ENCODE assay signal across 32 cellular contexts in genomic region chr22:22401381-22401780, GRCh38.
"Had no signal": no experiment of that assay in that cellular context is flagged by ENCODE, and none has a peak within 500 bp of the region (broad histone marks: within the 10 kb centered on the region; RNA-seq: fewer than 3 reads in every experiment).

No MANE protein-coding gene starts in this region.

- ATAC-seq: activated naive CD8-positive, alpha-beta T cell treated with anti-CD3 and anti-CD28 coated beads, Interleukin-2, amount 50 U/mL, for 24 hours; activated T-cell treated with anti-CD3 and anti-CD28 coated beads, Interleukin-2, amount 50 U/mL, for 4 hours had no signal

- H3K9ac ChIP-seq: KMS-11 had no signal

- H3K27ac ChIP-seq: KMS-11, VCaP had no signal

- H3K27ac Mint-ChIP-seq: activated B cell treated with CpG ODN at 0.5 μM for 24 hours; activated CD4-positive, alpha-beta memory T cell treated with anti-CD3 and anti-CD28 coated beads for 36 hours; activated naive CD4-positive, alpha-beta T cell treated with anti-CD3 and anti-CD28 coated beads, Interleukin-2, amount 10 ng/mL, durations not matched to agents 7 days and 5 days; activated naive CD8-positive, alpha-beta T cell; activated naive CD8-positive, alpha-beta T cell treated with anti-CD3 and anti-CD28 coated beads, Interleukin-2, amount 50 U/mL, for 24 hours; activated T-helper 1 cell treated with anti-CD3 and anti-CD28 coated beads, Interleukin-12 subunit alpha, Interleukin-12 subunit beta, Interleukin-2, Interleukin-4 antibody, amounts not matched to agents 30 ng/mL and 10 ng/mL and 1 ng/mL, durations not matched to agents 14 hours and 24 hours and 36 hours had no signal

- H3K27me3 Mint-ChIP-seq: activated B cell treated with CpG ODN at 0.5 μM for 24 hours had no signal

- H3K9me3 Mint-ChIP-seq: activated B cell treated with CpG ODN at 0.5 μM for 24 hours; activated CD4-positive, alpha-beta memory T cell treated with anti-CD3 and anti-CD28 coated beads for 36 hours; activated naive CD4-positive, alpha-beta T cell treated with anti-CD3 and anti-CD28 coated beads, Interleukin-2, amount 10 ng/mL, durations not matched to agents 7 days and 5 days; activated naive CD8-positive, alpha-beta T cell treated with anti-CD3 and anti-CD28 coated beads, Interleukin-2, amount 50 U/mL, for 24 hours; activated T-cell treated with anti-CD3 and anti-CD28 coated beads, Interleukin-2, amount 50 U/mL, for 4 hours; activated T-helper 1 cell treated with anti-CD3 and anti-CD28 coated beads, Interleukin-12 subunit alpha, Interleukin-12 subunit beta, Interleukin-2, Interleukin-4 antibody, amounts not matched to agents 30 ng/mL and 10 ng/mL and 1 ng/mL, durations not matched to agents 14 hours and 24 hours and 36 hours had no signal

- H3K4me1 Mint-ChIP-seq: activated naive CD4-positive, alpha-beta T cell treated with anti-CD3 and anti-CD28 coated beads, Interleukin-2, amount 10 ng/mL, durations not matched to agents 7 days and 5 days; activated naive CD8-positive, alpha-beta T cell treated with anti-CD3 and anti-CD28 coated beads, Interleukin-2, amount 50 U/mL, for 24 hours had no signal

- H3K4me3 Mint-ChIP-seq: activated B cell treated with CpG ODN at 0.5 μM for 24 hours; activated CD4-positive, alpha-beta memory T cell treated with anti-CD3 and anti-CD28 coated beads for 36 hours; activated naive CD4-positive, alpha-beta T cell treated with anti-CD3 and anti-CD28 coated beads, Interleukin-2, amount 10 ng/mL, durations not matched to agents 7 days and 5 days; activated naive CD8-positive, alpha-beta T cell; activated naive CD8-positive, alpha-beta T cell treated with anti-CD3 and anti-CD28 coated beads, Interleukin-2, amount 50 U/mL, for 24 hours; activated T-cell treated with anti-CD3 and anti-CD28 coated beads, Interleukin-2, amount 50 U/mL, for 4 hours; activated T-helper 1 cell treated with anti-CD3 and anti-CD28 coated beads, Interleukin-12 subunit alpha, Interleukin-12 subunit beta, Interleukin-2, Interleukin-4 antibody, amounts not matched to agents 30 ng/mL and 10 ng/mL and 1 ng/mL, durations not matched to agents 14 hours and 24 hours and 36 hours had no signal

- DNase-seq: activated B cell treated with CpG ODN at 0.5 μM for 24 hours; activated CD4-positive, alpha-beta memory T cell treated with anti-CD3 and anti-CD28 coated beads for 36 hours; activated CD4-positive, alpha-beta T cell treated with anti-CD3 and anti-CD28 coated beads for 4 hours; activated CD4-positive, alpha-beta T cell treated with anti-CD3 and anti-CD28 coated beads, Interleukin-2, amount 50 U/mL, for 1 hour; activated CD4-positive, CD25-positive, alpha-beta regulatory T cell treated with anti-CD3 and anti-CD28 coated beads, Interleukin-2, amount 50 U/mL, for 72 hours; activated CD8-positive, alpha-beta memory T cell treated with anti-CD3 and anti-CD28 coated beads, Interleukin-2, amount 50 U/mL, for 4 hours; activated naive CD4-positive, alpha-beta T cell treated with anti-CD3 and anti-CD28 coated beads, Interleukin-2, amount 10 ng/mL, durations not matched to agents 7 days and 5 days; activated naive CD8-positive, alpha-beta T cell treated with anti-CD3 and anti-CD28 coated beads, Interleukin-2, amount 50 U/mL, for 24 hours; activated T-cell treated with anti-CD3 and anti-CD28 coated beads for 4 hours; activated T-cell treated with anti-CD3 and anti-CD28 coated beads, Interleukin-2, amount 50 U/mL, for 4 hours; amniotic stem cell; aorta; MM.1S; MV-4-11; NCI-H1092; NCI-H1436 treated with DMSO at 0.1 percent for 48 hours; NCI-H1694 treated with DMSO at 0.1 percent for 48 hours; NCI-H2029; NCI-H510A; NCI-H526; NCI-H748 treated with DMSO at 0.1 percent for 48 hours; NK-92 treated with Interleukin-12 subunit alpha and Interleukin-12 subunit beta, amount 100 ng/mL, for 24 hours; OCI-M1; Right ventricle myocardium superior; SW 1271; T-helper 1 cell; T-helper 2 cell; T-helper 9 cell had no signal

- H3K4me2 ChIP-seq: KMS-11 had no signal

- H3K36me3 Mint-ChIP-seq: activated CD4-positive, alpha-beta memory T cell treated with anti-CD3 and anti-CD28 coated beads for 36 hours; activated naive CD4-positive, alpha-beta T cell treated with anti-CD3 and anti-CD28 coated beads, Interleukin-2, amount 10 ng/mL, durations not matched to agents 7 days and 5 days had no signal
